In genomic region chr19:15895876-15896430, GRCh38 we compare ENCODE assay signal across 43 cellular contexts. TPM values are rescaled to one million over a fixed set of nuclear protein-coding genes. Genes with fewer than 3 reads are reported as not detected.
"Had no signal": no experiment of that assay in that cellular context is flagged by ENCODE, and none has a peak within 500 bp of the region (broad histone marks: within the 10 kb centered on the region; RNA-seq: fewer than 3 reads in every experiment).

No MANE protein-coding gene starts in this region.

- H3K9me3 Mint-ChIP-seq: activated naive CD4-positive, alpha-beta T cell treated with anti-CD3 and anti-CD28 coated beads for 36 hours; activated naive CD4-positive, alpha-beta T cell treated with anti-CD3 and anti-CD28 coated beads, Interleukin-2, amount 10 ng/mL, durations not matched to agents 7 days and 5 days; activated naive CD4-positive, alpha-beta T cell treated with anti-CD3 and anti-CD28 coated beads, Interleukin-2, amount 50 U/mL, for 24 hours; activated naive CD4-positive, alpha-beta T cell treated with anti-CD3 and anti-CD28 coated beads, Interleukin-2, amount 50 U/mL, for 72 hours; activated naive CD8-positive, alpha-beta T cell treated with anti-CD3 and anti-CD28 coated beads for 36 hours; activated naive CD8-positive, alpha-beta T cell treated with anti-CD3 and anti-CD28 coated beads, Interleukin-2, amount 10 ng/mL, durations not matched to agents 7 days and 5 days; activated naive CD8-positive, alpha-beta T cell treated with anti-CD3 and anti-CD28 coated beads, Interleukin-2, amount 50 U/mL, for 24 hours; activated T-cell treated with anti-CD3 and anti-CD28 coated beads, Interleukin-2, amount 50 U/mL, for 24 hours; activated T-cell treated with anti-CD3 and anti-CD28 coated beads, Interleukin-2, amount 50 U/mL, for 4 hours; activated T-cell treated with anti-CD3 and anti-CD28 coated beads, Interleukin-2, amount 50 U/mL, for 72 hours; activated T-helper 1 cell treated with anti-CD3 and anti-CD28 coated beads, Interleukin-12 subunit alpha, Interleukin-12 subunit beta, Interleukin-2, Interleukin-4 antibody, amounts not matched to agents 30 ng/mL and 10 ng/mL and 1 ng/mL, durations not matched to agents 14 hours and 24 hours and 36 hours; activated T-helper 17 cell treated with anti-CD3 and anti-CD28 coated beads, Interleukin-2, amount 50 U/mL, for 72 hours; activated T-helper 2 cell treated with anti-CD3 and anti-CD28 coated beads, Interferon-gamma antibody, Interleukin-2, Interleukin-4, amounts not matched to agents 10 μg/mL and 5 μg/mL and 100 μg/mL, durations not matched to agents 14 hours and 24 hours and 36 hours; central memory CD8-positive, alpha-beta T cell had no signal

- H3K27me3 Mint-ChIP-seq: brain had no signal

- H3K4me1 Mint-ChIP-seq: activated T-helper 17 cell treated with anti-CD3 and anti-CD28 coated beads, Interleukin-2, amount 50 U/mL, for 72 hours; brain; central memory CD8-positive, alpha-beta T cell had no signal

- FAIRE-seq: astrocyte, bronchial epithelial cell had no signal

- H3K27ac ChIP-seq: adrenal gland, ascending aorta, body of pancreas, brain microvascular endothelial cell, breast epithelium, cardiac muscle cell had no signal

- H3K4me1 ChIP-seq: adrenal gland, ascending aorta, body of pancreas, breast epithelium had no signal

- H3K9me3 ChIP-seq: adrenal gland, ascending aorta, body of pancreas, breast epithelium had no signal

- ATAC-seq: activated naive CD4-positive, alpha-beta T cell treated with anti-CD3 and anti-CD28 coated beads, Interleukin-2, amount 50 U/mL, for 72 hours; activated naive CD8-positive, alpha-beta T cell treated with anti-CD3 and anti-CD28 coated beads, Interleukin-2, amount 50 U/mL, for 24 hours; activated T-cell treated with anti-CD3 and anti-CD28 coated beads, Interleukin-2, amount 50 U/mL, for 4 hours; activated T-cell treated with anti-CD3 and anti-CD28 coated beads, Interleukin-2, amount 50 U/mL, for 72 hours; activated T-helper 17 cell treated with anti-CD3 and anti-CD28 coated beads, Interleukin-2, amount 50 U/mL, for 72 hours; body of pancreas had no signal

- H3K4me3 Mint-ChIP-seq: activated naive CD4-positive, alpha-beta T cell treated with anti-CD3 and anti-CD28 coated beads for 36 hours; activated naive CD4-positive, alpha-beta T cell treated with anti-CD3 and anti-CD28 coated beads, Interleukin-2, amount 10 ng/mL, durations not matched to agents 7 days and 5 days; activated naive CD4-positive, alpha-beta T cell treated with anti-CD3 and anti-CD28 coated beads, Interleukin-2, amount 50 U/mL, for 24 hours; activated naive CD8-positive, alpha-beta T cell; activated naive CD8-positive, alpha-beta T cell treated with anti-CD3 and anti-CD28 coated beads for 36 hours; activated naive CD8-positive, alpha-beta T cell treated with anti-CD3 and anti-CD28 coated beads, Interleukin-2, amount 10 ng/mL, durations not matched to agents 7 days and 5 days; activated naive CD8-positive, alpha-beta T cell treated with anti-CD3 and anti-CD28 coated beads, Interleukin-2, amount 50 U/mL, for 24 hours; activated T-cell treated with anti-CD3 and anti-CD28 coated beads, Interleukin-2, amount 50 U/mL, for 24 hours; activated T-cell treated with anti-CD3 and anti-CD28 coated beads, Interleukin-2, amount 50 U/mL, for 4 hours; activated T-cell treated with anti-CD3 and anti-CD28 coated beads, Interleukin-2, amount 50 U/mL, for 72 hours; activated T-helper 1 cell treated with anti-CD3 and anti-CD28 coated beads, Interleukin-12 subunit alpha, Interleukin-12 subunit beta, Interleukin-2, Interleukin-4 antibody, amounts not matched to agents 30 ng/mL and 10 ng/mL and 1 ng/mL, durations not matched to agents 14 hours and 24 hours and 36 hours; activated T-helper 17 cell treated with anti-CD3 and anti-CD28 coated beads, Interleukin-2, amount 50 U/mL, for 72 hours; brain; central memory CD8-positive, alpha-beta T cell had no signal

- H3K36me3 ChIP-seq: adrenal gland, ascending aorta, brain microvascular endothelial cell, breast epithelium, cardiac muscle cell had no signal

- H3K36me3 Mint-ChIP-seq: activated naive CD4-positive, alpha-beta T cell treated with anti-CD3 and anti-CD28 coated beads, Interleukin-2, amount 10 ng/mL, durations not matched to agents 7 days and 5 days; activated naive CD4-positive, alpha-beta T cell treated with anti-CD3 and anti-CD28 coated beads, Interleukin-2, amount 50 U/mL, for 24 hours; activated naive CD4-positive, alpha-beta T cell treated with anti-CD3 and anti-CD28 coated beads, Interleukin-2, amount 50 U/mL, for 72 hours; activated naive CD8-positive, alpha-beta T cell; activated naive CD8-positive, alpha-beta T cell treated with anti-CD3 and anti-CD28 coated beads for 36 hours; activated naive CD8-positive, alpha-beta T cell treated with anti-CD3 and anti-CD28 coated beads, Interleukin-2, amount 10 ng/mL, durations not matched to agents 7 days and 5 days; brain had no signal

- H3K27me3 ChIP-seq: ascending aorta, brain microvascular endothelial cell, cardiac muscle cell had no signal

- H3K27ac Mint-ChIP-seq: activated naive CD4-positive, alpha-beta T cell treated with anti-CD3 and anti-CD28 coated beads for 36 hours; activated naive CD4-positive, alpha-beta T cell treated with anti-CD3 and anti-CD28 coated beads, Interleukin-2, amount 10 ng/mL, durations not matched to agents 7 days and 5 days; activated naive CD4-positive, alpha-beta T cell treated with anti-CD3 and anti-CD28 coated beads, Interleukin-2, amount 50 U/mL, for 24 hours; activated naive CD4-positive, alpha-beta T cell treated with anti-CD3 and anti-CD28 coated beads, Interleukin-2, amount 50 U/mL, for 72 hours; activated naive CD8-positive, alpha-beta T cell; activated naive CD8-positive, alpha-beta T cell treated with anti-CD3 and anti-CD28 coated beads for 36 hours; activated naive CD8-positive, alpha-beta T cell treated with anti-CD3 and anti-CD28 coated beads, Interleukin-2, amount 10 ng/mL, durations not matched to agents 7 days and 5 days; activated naive CD8-positive, alpha-beta T cell treated with anti-CD3 and anti-CD28 coated beads, Interleukin-2, amount 50 U/mL, for 24 hours; activated T-cell treated with anti-CD3 and anti-CD28 coated beads, Interleukin-2, amount 50 U/mL, for 24 hours; activated T-cell treated with anti-CD3 and anti-CD28 coated beads, Interleukin-2, amount 50 U/mL, for 72 hours; activated T-helper 1 cell treated with anti-CD3 and anti-CD28 coated beads, Interleukin-12 subunit alpha, Interleukin-12 subunit beta, Interleukin-2, Interleukin-4 antibody, amounts not matched to agents 30 ng/mL and 10 ng/mL and 1 ng/mL, durations not matched to agents 14 hours and 24 hours and 36 hours; activated T-helper 17 cell treated with anti-CD3 and anti-CD28 coated beads, Interleukin-2, amount 50 U/mL, for 72 hours; activated T-helper 2 cell treated with anti-CD3 and anti-CD28 coated beads, Interferon-gamma antibody, Interleukin-2, Interleukin-4, amounts not matched to agents 10 μg/mL and 5 μg/mL and 100 μg/mL, durations not matched to agents 14 hours and 24 hours and 36 hours; brain had no signal

- DNase-seq: activated effector memory CD4-positive, alpha-beta T cell treated with anti-CD3 and anti-CD28 coated beads, Interleukin-2, amount 50 U/mL, for 16 hours; activated effector memory CD4-positive, alpha-beta T cell treated with Interleukin-2 at 50 U/mL for 16 hours; activated gamma-delta T cell; activated gamma-delta T cell treated with Interleukin-2 at 50 U/mL for 16 hours; activated naive CD4-positive, alpha-beta T cell treated with anti-CD3 and anti-CD28 coated beads for 36 hours; activated naive CD4-positive, alpha-beta T cell treated with anti-CD3 and anti-CD28 coated beads, Interleukin-2, amount 10 ng/mL, durations not matched to agents 7 days and 5 days; activated naive CD4-positive, alpha-beta T cell treated with anti-CD3 and anti-CD28 coated beads, Interleukin-2, amount 50 U/mL, for 16 hours; activated naive CD4-positive, alpha-beta T cell treated with Interleukin-2 at 50 U/mL for 16 hours; activated naive CD8-positive, alpha-beta T cell treated with anti-CD3 and anti-CD28 coated beads for 36 hours; activated naive CD8-positive, alpha-beta T cell treated with anti-CD3 and anti-CD28 coated beads, Interleukin-2, amount 10 ng/mL, durations not matched to agents 7 days and 5 days; activated naive CD8-positive, alpha-beta T cell treated with anti-CD3 and anti-CD28 coated beads, Interleukin-2, amount 50 U/mL, for 24 hours; activated T-cell treated with anti-CD3 and anti-CD28 coated beads, Interleukin-2, amount 50 U/mL, for 1 hour; activated T-cell treated with anti-CD3 and anti-CD28 coated beads, Interleukin-2, amount 50 U/mL, for 24 hours; activated T-cell treated with anti-CD3 and anti-CD28 coated beads, Interleukin-2, amount 50 U/mL, for 4 hours; activated T-cell treated with anti-CD3 and anti-CD28 coated beads, Interleukin-2, amount 50 U/mL, for 48 hours; activated T-cell treated with anti-CD3 and anti-CD28 coated beads, Interleukin-2, amount 50 U/mL, for 72 hours; adrenal gland; amniotic stem cell; amygdala; anterior cingulate cortex; aorta; body of pancreas; brain microvascular endothelial cell; caudate nucleus; central memory CD4-positive, alpha-beta T cell; cerebellar nuclear complex had no signal

- H3K4me3 ChIP-seq: adrenal gland, ascending aorta, body of pancreas, breast epithelium, cardiac muscle cell had no signal

RNA-seq across cellular contexts. Expression of gene CYP4F2, which starts 1.9 kb away (rescaled TPM):
- total RNA-seq: activated T-cell treated with anti-CD3 and anti-CD28 coated beads, Interleukin-2, amount 50 U/mL, for 4 hours; activated T-helper 1 cell treated with anti-CD3 and anti-CD28 coated beads, Interleukin-12 subunit alpha, Interleukin-12 subunit beta, Interleukin-2, Interleukin-4 antibody, amounts not matched to agents 30 ng/mL and 10 ng/mL and 1 ng/mL, durations not matched to agents 14 hours and 24 hours and 36 hours; activated T-helper 17 cell treated with anti-CD3 and anti-CD28 coated beads, Interleukin-2, amount 50 U/mL, for 72 hours; activated T-helper 2 cell treated with anti-CD3 and anti-CD28 coated beads, Interferon-gamma antibody, Interleukin-2, Interleukin-4, amounts not matched to agents 10 μg/mL and 5 μg/mL and 100 μg/mL, durations not matched to agents 14 hours and 24 hours and 36 hours; adrenal gland; aorta; astrocyte; body of pancreas; cardiac muscle cell; cardiac septum; cerebellum; chondrocyte had no signal
- polyA plus RNA-seq: adrenal gland, cardiac muscle cell had no signal

RNA-seq across cellular contexts. Expression of gene CYP4F11, which starts 38.4 kb away (rescaled TPM):
- total RNA-seq: activated naive CD4-positive, alpha-beta T cell treated with anti-CD3 and anti-CD28 coated beads for 36 hours; activated naive CD4-positive, alpha-beta T cell treated with anti-CD3 and anti-CD28 coated beads, Interleukin-2, amount 50 U/mL, for 72 hours; activated naive CD8-positive, alpha-beta T cell treated with anti-CD3 and anti-CD28 coated beads for 36 hours; activated naive CD8-positive, alpha-beta T cell treated with anti-CD3 and anti-CD28 coated beads, Interleukin-2, amount 10 ng/mL, durations not matched to agents 7 days and 5 days; activated T-cell treated with anti-CD3 and anti-CD28 coated beads, Interleukin-2, amount 50 U/mL, for 72 hours; activated T-helper 1 cell treated with anti-CD3 and anti-CD28 coated beads, Interleukin-12 subunit alpha, Interleukin-12 subunit beta, Interleukin-2, Interleukin-4 antibody, amounts not matched to agents 30 ng/mL and 10 ng/mL and 1 ng/mL, durations not matched to agents 14 hours and 24 hours and 36 hours; activated T-helper 17 cell treated with anti-CD3 and anti-CD28 coated beads, Interleukin-2, amount 50 U/mL, for 72 hours; activated T-helper 2 cell treated with anti-CD3 and anti-CD28 coated beads, Interferon-gamma antibody, Interleukin-2, Interleukin-4, amounts not matched to agents 10 μg/mL and 5 μg/mL and 100 μg/mL, durations not matched to agents 14 hours and 24 hours and 36 hours; astrocyte; cardiac muscle cell; cerebellum; chondrocyte had no signal
- polyA plus RNA-seq: cardiac muscle cell had no signal

RNA-seq across cellular contexts. Expression of gene OR10H4, which starts 52.9 kb away (rescaled TPM):
- total RNA-seq: activated naive CD4-positive, alpha-beta T cell treated with anti-CD3 and anti-CD28 coated beads for 36 hours; activated naive CD4-positive, alpha-beta T cell treated with anti-CD3 and anti-CD28 coated beads, Interleukin-2, amount 50 U/mL, for 72 hours; activated naive CD8-positive, alpha-beta T cell treated with anti-CD3 and anti-CD28 coated beads for 36 hours; activated naive CD8-positive, alpha-beta T cell treated with anti-CD3 and anti-CD28 coated beads, Interleukin-2, amount 10 ng/mL, durations not matched to agents 7 days and 5 days; activated T-cell treated with anti-CD3 and anti-CD28 coated beads, Interleukin-2, amount 50 U/mL, for 4 hours; activated T-cell treated with anti-CD3 and anti-CD28 coated beads, Interleukin-2, amount 50 U/mL, for 72 hours; activated T-helper 1 cell treated with anti-CD3 and anti-CD28 coated beads, Interleukin-12 subunit alpha, Interleukin-12 subunit beta, Interleukin-2, Interleukin-4 antibody, amounts not matched to agents 30 ng/mL and 10 ng/mL and 1 ng/mL, durations not matched to agents 14 hours and 24 hours and 36 hours; activated T-helper 17 cell treated with anti-CD3 and anti-CD28 coated beads, Interleukin-2, amount 50 U/mL, for 72 hours; activated T-helper 2 cell treated with anti-CD3 and anti-CD28 coated beads, Interferon-gamma antibody, Interleukin-2, Interleukin-4, amounts not matched to agents 10 μg/mL and 5 μg/mL and 100 μg/mL, durations not matched to agents 14 hours and 24 hours and 36 hours; adrenal gland; aorta; ascending aorta; astrocyte; body of pancreas; breast epithelium; bronchial epithelial cell; cardiac muscle cell; cardiac septum; cerebellum; chondrocyte had no signal
- polyA plus RNA-seq: adipose tissue, adrenal gland, aorta, cardiac muscle cell had no signal
